In genomic region chr9:125867752-125868400, GRCh38 we compare ENCODE assay signal across 21 cellular contexts.
DNase-seq lines count a peak whose midpoint lies in the region; ATAC-seq, FAIRE-seq and TF ChIP-seq lines count a peak whose summit lies in the region.
"Had no signal": no experiment of that assay in that cellular context is flagged by ENCODE, and none has a peak within 500 bp of the region (broad histone marks: within the 10 kb centered on the region; RNA-seq: fewer than 3 reads in every experiment).

No MANE protein-coding gene starts in this region.

- no peaks in the 10 kb centered on the region for H3K9me3 Mint-ChIP-seq in activated CD8-positive, alpha-beta memory T cell treated with anti-CD3 and anti-CD28 coated beads, Interleukin-2, amount 10 ng/mL, durations not matched to agents 7 days and 5 days (ENCODE audit: low read depth)
- H3K9me3 Mint-ChIP-seq: activated naive CD4-positive, alpha-beta T cell treated with anti-CD3 and anti-CD28 coated beads, Interleukin-2, amount 50 U/mL, for 72 hours; activated T-cell treated with anti-CD3 and anti-CD28 coated beads, Interleukin-2, amount 50 U/mL, for 72 hours; CD4-positive, alpha-beta T cell; type B pancreatic cell had no signal

- no TSS peak for BruUV-seq in PC-3 (replicated peaks; lab: Mats Ljungman, UMichigan)

- no peaks in the 10 kb centered on the region for H3F3A ChIP-seq in PC-3 (ENCODE audit: low read length, unreplicated experiment)

- intact Hi-C loops in PC-3 (cut with micrococcal nuclease) = no loop called here
- intact Hi-C loops in esophagus muscularis mucosa (cut with DNase I) = no loop called here

- POLR2A ChIA-PET in PC-3 (lab: Charles Lee; ENCODE audit: unreplicated experiment) = no interaction called here

- H3K27me3 ChIP-seq in ACC112 (ENCODE audit: insufficient read depth, low read length) = no peaks in the 10 kb centered on the region
- H3K27me3 ChIP-seq in PC-3 (ENCODE audit: low read length) = no peaks in the 10 kb centered on the region
- H3K27me3 ChIP-seq in esophagus muscularis mucosa = no peaks in the 10 kb centered on the region
- H3K27me3 ChIP-seq: foreskin keratinocyte had no signal

- H3K9me3 ChIP-seq in PC-3 (ENCODE audit: low read length) (no peaks in the 10 kb centered on the region), esophagus muscularis mucosa (no peaks in the 10 kb centered on the region)

- H3K79me2 ChIP-seq in ACC112 (ENCODE audit: control insufficient read depth, insufficient read depth, low read length, unreplicated experiment) (peaks cover 8% of the 10 kb centered on the region), PC-3 (ENCODE audit: low read length) (no peaks in the 10 kb centered on the region)

- no peaks in the 10 kb centered on the region for H3K4me1 Mint-ChIP-seq in activated CD8-positive, alpha-beta memory T cell treated with anti-CD3 and anti-CD28 coated beads, Interleukin-2, amount 10 ng/mL, durations not matched to agents 7 days and 5 days

- DNase-seq in PC-3 (peak; percentile 8), fibroblast of villous mesenchyme (ENCODE audit: low read depth) (peak; percentile 32), esophagus muscularis mucosa (ENCODE audit: extremely low spot score) (no peak), ecto neural progenitor cell (ENCODE audit: low spot score) (no peak)
- DNase-seq in activated CD8-positive, alpha-beta memory T cell treated with anti-CD3 and anti-CD28 coated beads, Interleukin-2, amount 10 ng/mL, durations not matched to agents 7 days and 5 days = no peak
- DNase-seq in activated CD4-positive, alpha-beta T cell treated with anti-CD3 and anti-CD28 coated beads, Interleukin-2, amount 50 U/mL, for 48 hours = no peak
- DNase-seq: activated CD8-positive, alpha-beta memory T cell treated with anti-CD3 and anti-CD28 coated beads for 24 hours; activated T-cell treated with anti-CD3 and anti-CD28 coated beads, Interleukin-2, amount 50 U/mL, for 72 hours; CD4-positive, alpha-beta T cell; H7; NCI-H524 treated with DMSO at 0.1 percent for 48 hours; right cardiac atrium; stimulated activated CD8-positive, alpha-beta memory T cell treated with anti-CD3 and anti-CD28 coated beads, Interleukin-4, amount 100 ng/mL, for 48 hours had no signal

- H3K4me3 Mint-ChIP-seq in activated CD8-positive, alpha-beta memory T cell treated with anti-CD3 and anti-CD28 coated beads, Interleukin-2, amount 10 ng/mL, durations not matched to agents 7 days and 5 days = no peak overlapping the region
- H3K4me3 Mint-ChIP-seq: activated T-cell treated with anti-CD3 and anti-CD28 coated beads, Interleukin-2, amount 50 U/mL, for 72 hours; CD4-positive, alpha-beta T cell; type B pancreatic cell had no signal

- no peaks in the 10 kb centered on the region for H3K27me3 Mint-ChIP-seq in activated CD8-positive, alpha-beta memory T cell treated with anti-CD3 and anti-CD28 coated beads, Interleukin-2, amount 10 ng/mL, durations not matched to agents 7 days and 5 days
- H3K27me3 Mint-ChIP-seq: CD4-positive, alpha-beta T cell; type B pancreatic cell had no signal

- H3K4me1 ChIP-seq in ACC112 (ENCODE audit: control insufficient read depth, insufficient read depth, low read length, unreplicated experiment) (peaks cover 8% of the 10 kb centered on the region), PC-3 (ENCODE audit: insufficient read depth, low read length) (no peaks in the 10 kb centered on the region), esophagus muscularis mucosa (peaks cover 0 to 5% (median 0%) of the 10 kb centered on the region in 4 donors)
- H3K4me1 ChIP-seq: foreskin keratinocyte had no signal

- H3K27ac Mint-ChIP-seq in activated CD8-positive, alpha-beta memory T cell treated with anti-CD3 and anti-CD28 coated beads, Interleukin-2, amount 10 ng/mL, durations not matched to agents 7 days and 5 days = no peak overlapping the region
- H3K27ac Mint-ChIP-seq: activated naive CD4-positive, alpha-beta T cell treated with anti-CD3 and anti-CD28 coated beads, Interleukin-2, amount 50 U/mL, for 72 hours; activated T-cell treated with anti-CD3 and anti-CD28 coated beads, Interleukin-2, amount 50 U/mL, for 72 hours; CD4-positive, alpha-beta T cell; type B pancreatic cell had no signal

- no peak overlapping the region for H3K4me3 ChIP-seq in ACC112 (ENCODE audit: low read depth, low read length)
- no peak overlapping the region for H3K4me3 ChIP-seq in PC-3 (ENCODE audit: low read length)
- no peak overlapping the region for H3K4me3 ChIP-seq in fibroblast of villous mesenchyme (ENCODE audit: low read depth, low read length)
- H3K4me3 ChIP-seq in esophagus muscularis mucosa = no peak overlapping the region

- H2AFZ ChIP-seq in ACC112 (ENCODE audit: low read length, unreplicated experiment) (no peak overlapping the region), PC-3 (ENCODE audit: low read length) (no peak overlapping the region)

- no peaks in the 10 kb centered on the region for H3K36me3 Mint-ChIP-seq in activated CD8-positive, alpha-beta memory T cell treated with anti-CD3 and anti-CD28 coated beads, Interleukin-2, amount 10 ng/mL, durations not matched to agents 7 days and 5 days
- H3K36me3 Mint-ChIP-seq: activated naive CD4-positive, alpha-beta T cell treated with anti-CD3 and anti-CD28 coated beads, Interleukin-2, amount 50 U/mL, for 72 hours; type B pancreatic cell had no signal

- no peaks in the 10 kb centered on the region for H3K9me2 ChIP-seq in PC-3 (replicated peaks; ENCODE audit: low read length)

- CTCF ChIA-PET in PC-3 (lab: Charles Lee) = no interaction called here
- CTCF ChIA-PET in activated CD8-positive, alpha-beta memory T cell treated with anti-CD3 and anti-CD28 coated beads, Interleukin-2, amount 10 ng/mL, durations not matched to agents 7 days and 5 days (lab: Charles Lee) = interaction anchor here (1.2 kb wide), 1 partner anchor 20 kb away, joined by 3 read pairs; no protein-coding TSS in a partner anchor

- ATAC-seq in PC-3 = no peak
- no peak for ATAC-seq in activated CD8-positive, alpha-beta memory T cell treated with anti-CD3 and anti-CD28 coated beads, Interleukin-2, amount 10 ng/mL, durations not matched to agents 7 days and 5 days
- ATAC-seq: activated CD4-positive, CD25-positive, alpha-beta regulatory T cell treated with anti-CD3 and anti-CD28 coated beads, Interleukin-2, amount 50 U/mL, for 24 hours; activated naive CD4-positive, alpha-beta T cell treated with anti-CD3 and anti-CD28 coated beads, Interleukin-2, amount 50 U/mL, for 72 hours; activated T-cell treated with anti-CD3 and anti-CD28 coated beads, Interleukin-2, amount 50 U/mL, for 72 hours; foreskin keratinocyte; right cardiac atrium; Right ventricle myocardium inferior had no signal

- no peaks in the 10 kb centered on the region for H3K36me3 ChIP-seq in ACC112 (ENCODE audit: insufficient read depth, low read length)
- H3K36me3 ChIP-seq in PC-3 (ENCODE audit: low read depth, low read length) = no peaks in the 10 kb centered on the region
- H3K36me3 ChIP-seq in esophagus muscularis mucosa = no peaks in the 10 kb centered on the region

- H3K27ac ChIP-seq in ACC112 (ENCODE audit: low read depth, low read length) (peak overlapping the region; percentile 13; the same call in 1 of the 2 replicates), PC-3 (ENCODE audit: low read length) (no peak overlapping the region), esophagus muscularis mucosa (replicated peaks in 1 of 4) (no peak overlapping the region)
- H3K27ac ChIP-seq: foreskin keratinocyte had no signal

- no peak overlapping the region for H3K4me2 ChIP-seq in PC-3 (ENCODE audit: low read length)

- TF ChIP-seq CTCF in PC-3 (conservative IDR thresholded peaks at IDR 0.05; ENCODE audit: low read depth, low read length) (no peak), fibroblast of villous mesenchyme (IDR thresholded peaks at IDR 0.05; ENCODE audit: insufficient read depth, low read depth, low read length) (no peak), esophagus muscularis mucosa (IDR thresholded peaks at IDR 0.05) (no peak)

- WGBS in esophagus muscularis mucosa = 83% methylated on average over 3 of the region's 3 CpGs

- TF ChIP-seq EP300 in esophagus muscularis mucosa (IDR thresholded peaks at IDR 0.05) = no peak

- no peak for TF ChIP-seq POLR2A in esophagus muscularis mucosa (IDR thresholded peaks at IDR 0.05; ENCODE audit: low read depth)

- FAIRE-seq in G401.6 (lab: Jason Lieb, UNC) = peak; percentile 36
- FAIRE-seq: colon had no signal

- H4K20me1 ChIP-seq in PC-3 (ENCODE audit: low read length) = no peaks in the 10 kb centered on the region

- no peak overlapping the region for H3K9ac ChIP-seq in PC-3 (ENCODE audit: low read length)

Comparison
In these comparisons a context has a peak if more than half of its experiments do, and no peak if none do; other contexts are left out.
1. DNase-seq: peak in PC-3 (single experiment) and fibroblast of villous mesenchyme (single experiment); none in esophagus muscularis mucosa (single experiment), activated CD8-positive, alpha-beta memory T cell treated with anti-CD3 and anti-CD28 coated beads, Interleukin-2, amount 10 ng/mL, durations not matched to agents 7 days and 5 days (single experiment), ecto neural progenitor cell (single experiment) and activated CD4-positive, alpha-beta T cell treated with anti-CD3 and anti-CD28 coated beads, Interleukin-2, amount 50 U/mL, for 48 hours (0 of 2).